ENCODE assay signal across 19 cellular contexts in the genomic region with DNA sequence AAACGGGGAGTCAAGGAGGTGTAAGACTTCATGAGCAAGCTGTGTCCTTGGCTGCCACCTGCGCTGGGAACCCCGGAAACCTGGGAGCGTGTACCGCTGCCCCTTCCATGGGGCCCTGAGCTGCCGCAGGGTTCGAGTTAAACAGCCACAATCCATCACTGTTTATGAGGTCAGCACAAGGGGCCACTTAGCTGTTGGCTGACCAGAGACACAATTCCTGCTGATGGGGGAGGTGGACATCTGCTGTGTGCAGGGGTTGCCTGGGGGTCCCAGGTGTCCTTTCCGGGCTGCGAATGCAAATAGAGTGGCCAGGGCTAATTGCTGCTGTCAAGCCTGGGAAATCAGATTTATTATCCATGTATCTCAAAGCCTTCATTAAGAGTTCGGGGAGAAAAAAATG.
A peak's percentile ranks its signal among the peaks of the same experiment; 100 is the strongest.
DNase-seq lines count a peak whose midpoint lies in the region; ATAC-seq and TF ChIP-seq lines count a peak whose summit lies in the region.
"Had no signal": no experiment of that assay in that cellular context is flagged by ENCODE, and none has a peak within 500 bp of the region (broad histone marks: within the 10 kb centered on the region; RNA-seq: fewer than 3 reads in every experiment).

No MANE protein-coding gene starts in this region.

- H3F3A ChIP-seq in SK-N-SH (replicated peaks; ENCODE audit: insufficient read depth), result no peaks in the 10 kb centered on the region

- H3K4me1 ChIP-seq in SK-N-SH (ENCODE audit: control insufficient read depth in 1 of 2, insufficient read depth in 2 of 2, low read depth in 1 of 2, low read length in 1 of 2), result peaks cover 0 to 10% of the 10 kb centered on the region in 2 experiments; a peak in 1 of 4 replicates
- no peaks in the 10 kb centered on the region for H3K4me1 ChIP-seq in ascending aorta
- H3K4me1 ChIP-seq: BLaER1 had no signal

- H4K20me1 ChIP-seq in SK-N-SH (ENCODE audit: insufficient read depth), result no peaks in the 10 kb centered on the region
- H4K20me1 ChIP-seq: BLaER1 had no signal

- no peak for TF ChIP-seq RAD21 in SK-N-SH (IDR thresholded peaks at IDR 0.05; ENCODE audit: low read length)

- intact Hi-C loops in ascending aorta (cut with DNase I), result no loop called here

- POLR2A ChIA-PET in SK-N-SH (lab: Yijun Ruan, JAX), result no interaction called here

- 2% methylated on average over 6 of the region's 10 CpGs for WGBS in SK-N-SH (ENCODE audit: low lambda C conversion rate)

- H3K9me3 ChIP-seq in SK-N-SH (no peaks in the 10 kb centered on the region), ascending aorta (no peaks in the 10 kb centered on the region)
- H3K9me3 ChIP-seq: BLaER1 had no signal

- CTCF ChIA-PET in SK-N-SH (lab: Yijun Ruan, JAX), result no interaction called here

- no peaks in the 10 kb centered on the region; the same call in 1 of the 2 replicates for H3K27me3 ChIP-seq in SK-N-SH (ENCODE audit: insufficient read depth)
- H3K27me3 ChIP-seq in ascending aorta, result no peaks in the 10 kb centered on the region
- H3K27me3 ChIP-seq: BLaER1 had no signal

- ATAC-seq in SK-N-SH treated with all-trans-retinoic acid at 6 μM for 48 hours, result no peak
- no peak for ATAC-seq in HG02610 (IDR thresholded peaks at IDR 0.05; ENCODE audit: unreplicated experiment)
- ATAC-seq: GM12878 had no signal

- no peak overlapping the region for H3K4me3 ChIP-seq in SK-N-SH (ENCODE audit: low read depth in 2 of 2, low read length in 1 of 2)
- H3K4me3 ChIP-seq in ascending aorta, result no peak overlapping the region
- H3K4me3 ChIP-seq: BLaER1, GM12878, GM23248 had no signal

- no peaks in the 10 kb centered on the region for H3K79me2 ChIP-seq in SK-N-SH (ENCODE audit: insufficient read depth)

- no peak overlapping the region for H3K9ac ChIP-seq in SK-N-SH
- H3K9ac ChIP-seq: BLaER1, GM23248 had no signal

- no peak overlapping the region for H2AFZ ChIP-seq in SK-N-SH (ENCODE audit: low read depth)
- H2AFZ ChIP-seq: GM23248 had no signal

- no peak overlapping the region; a peak in 1 of 4 replicates for H3K27ac ChIP-seq in SK-N-SH (ENCODE audit: low read depth in 2 of 2, low read length in 1 of 2)
- no peak overlapping the region for H3K27ac ChIP-seq in ascending aorta
- H3K27ac ChIP-seq: 22Rv1, BLaER1, C4-2B, GM23248 had no signal

- no peak overlapping the region for H3K4me2 ChIP-seq in SK-N-SH
- H3K4me2 ChIP-seq: BLaER1 had no signal

- no peaks in the 10 kb centered on the region for H3K9me2 ChIP-seq in SK-N-SH

- TF ChIP-seq CTCF in SK-N-SH (IDR thresholded peaks at IDR 0.05), result no peak
- no peak for TF ChIP-seq CTCF in ascending aorta (IDR thresholded peaks at IDR 0.05)

- DNase-seq in SK-N-SH (peak; percentile 52), NCI-H146 treated with DMSO at 0.1 percent for 48 hours (lab: John Stamatoyannopoulos, UW; ENCODE audit: unreplicated experiment) (peak; percentile 2), left kidney (ENCODE audit: low read depth, low spot score) (peak; percentile 88), ascending aorta (ENCODE audit: low spot score in 2 of 2) (no peak)
- DNase-seq: CD4-positive, alpha-beta T cell; CD8-positive, alpha-beta memory T cell; DMS 273 treated with DMSO at 0.1 percent for 48 hours; DMS79; EL; GDM1; GM23248; H7; HCEC 1CT had no signal

- no peak for TF ChIP-seq EP300 in SK-N-SH (IDR thresholded peaks at IDR 0.05; ENCODE audit: borderline replicate concordance in 1 of 2, low read depth in 1 of 2, low read length in 1 of 2)

- H3K36me3 ChIP-seq in SK-N-SH (replicated peaks in 1 of 2; ENCODE audit: control insufficient read depth in 1 of 2, insufficient read depth in 2 of 2, low read length in 1 of 2), result no peaks in the 10 kb centered on the region
- no peaks in the 10 kb centered on the region for H3K36me3 ChIP-seq in ascending aorta
- H3K36me3 ChIP-seq: BLaER1 had no signal

TF ChIP-seq in SK-N-SH, 30 proteins besides CTCF, POLR2A, EP300 and RAD21:
- TF ChIP-seq, protein P1, sequence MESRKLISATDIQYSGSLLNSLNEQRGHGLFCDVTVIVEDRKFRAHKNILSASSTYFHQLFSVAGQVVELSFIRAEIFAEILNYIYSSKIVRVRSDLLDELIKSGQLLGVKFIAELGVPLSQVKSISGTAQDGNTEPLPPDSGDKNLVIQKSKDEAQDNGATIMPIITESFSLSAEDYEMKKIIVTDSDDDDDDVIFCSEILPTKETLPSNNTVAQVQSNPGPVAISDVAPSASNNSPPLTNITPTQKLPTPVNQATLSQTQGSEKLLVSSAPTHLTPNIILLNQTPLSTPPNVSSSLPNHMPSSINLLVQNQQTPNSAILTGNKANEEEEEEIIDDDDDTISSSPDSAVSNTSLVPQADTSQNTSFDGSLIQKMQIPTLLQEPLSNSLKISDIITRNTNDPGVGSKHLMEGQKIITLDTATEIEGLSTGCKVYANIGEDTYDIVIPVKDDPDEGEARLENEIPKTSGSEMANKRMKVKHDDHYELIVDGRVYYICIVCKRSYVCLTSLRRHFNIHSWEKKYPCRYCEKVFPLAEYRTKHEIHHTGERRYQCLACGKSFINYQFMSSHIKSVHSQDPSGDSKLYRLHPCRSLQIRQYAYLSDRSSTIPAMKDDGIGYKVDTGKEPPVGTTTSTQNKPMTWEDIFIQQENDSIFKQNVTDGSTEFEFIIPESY (IDR thresholded peaks at IDR 0.05; ENCODE audit: borderline replicate concordance, low read depth), result no peak
- TF ChIP-seq, protein P2, sequence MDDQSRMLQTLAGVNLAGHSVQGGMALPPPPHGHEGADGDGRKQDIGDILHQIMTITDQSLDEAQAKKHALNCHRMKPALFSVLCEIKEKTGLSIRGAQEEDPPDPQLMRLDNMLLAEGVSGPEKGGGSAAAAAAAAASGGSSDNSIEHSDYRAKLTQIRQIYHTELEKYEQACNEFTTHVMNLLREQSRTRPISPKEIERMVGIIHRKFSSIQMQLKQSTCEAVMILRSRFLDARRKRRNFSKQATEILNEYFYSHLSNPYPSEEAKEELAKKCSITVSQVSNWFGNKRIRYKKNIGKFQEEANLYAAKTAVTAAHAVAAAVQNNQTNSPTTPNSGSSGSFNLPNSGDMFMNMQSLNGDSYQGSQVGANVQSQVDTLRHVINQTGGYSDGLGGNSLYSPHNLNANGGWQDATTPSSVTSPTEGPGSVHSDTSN (IDR thresholded peaks at IDR 0.05), result no peak
- no peak for TF ChIP-seq TCF12 (IDR thresholded peaks at IDR 0.05)
- TF ChIP-seq SMC3 (IDR thresholded peaks at IDR 0.05; ENCODE audit: low read depth, low read length), result no peak
- TF ChIP-seq RFX5 (IDR thresholded peaks at IDR 0.05; ENCODE audit: low read length), result no peak
- no peak for TF ChIP-seq GATA2 (CRISPR knock-in tag; IDR thresholded peaks at IDR 0.05)
- no peak for TF ChIP-seq FOXJ3 (CRISPR knock-in tag; IDR thresholded peaks at IDR 0.05)
- no peak for TF ChIP-seq RXRA (IDR thresholded peaks at IDR 0.05; ENCODE audit: borderline replicate concordance, low read depth)
- TF ChIP-seq FOXM1 (IDR thresholded peaks at IDR 0.05; ENCODE audit: low read depth), result no peak
- TF ChIP-seq CHD2 (IDR thresholded peaks at IDR 0.05; ENCODE audit: low read length, partially characterized antibody), result no peak

TF ChIP-seq in SK-N-SH treated with all-trans-retinoic acid at 6 μM for 48 hours, 23 proteins besides CTCF, POLR2A, EP300 and RAD21:
- TF ChIP-seq ESRRG (CRISPR knock-in tag; IDR thresholded peaks at IDR 0.05), result no peak
- TF ChIP-seq ZFP3 (CRISPR knock-in tag; IDR thresholded peaks at IDR 0.05), result no peak
- TF ChIP-seq, protein P3, sequence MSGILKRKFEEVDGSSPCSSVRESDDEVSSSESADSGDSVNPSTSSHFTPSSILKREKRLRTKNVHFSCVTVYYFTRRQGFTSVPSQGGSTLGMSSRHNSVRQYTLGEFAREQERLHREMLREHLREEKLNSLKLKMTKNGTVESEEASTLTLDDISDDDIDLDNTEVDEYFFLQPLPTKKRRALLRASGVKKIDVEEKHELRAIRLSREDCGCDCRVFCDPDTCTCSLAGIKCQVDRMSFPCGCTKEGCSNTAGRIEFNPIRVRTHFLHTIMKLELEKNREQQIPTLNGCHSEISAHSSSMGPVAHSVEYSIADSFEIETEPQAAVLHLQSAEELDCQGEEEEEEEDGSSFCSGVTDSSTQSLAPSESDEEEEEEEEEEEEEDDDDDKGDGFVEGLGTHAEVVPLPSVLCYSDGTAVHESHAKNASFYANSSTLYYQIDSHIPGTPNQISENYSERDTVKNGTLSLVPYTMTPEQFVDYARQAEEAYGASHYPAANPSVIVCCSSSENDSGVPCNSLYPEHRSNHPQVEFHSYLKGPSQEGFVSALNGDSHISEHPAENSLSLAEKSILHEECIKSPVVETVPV (CRISPR knock-in tag; IDR thresholded peaks at IDR 0.05), result no peak
- TF ChIP-seq ZNF565 (CRISPR knock-in tag; conservative IDR thresholded peaks at IDR 0.05; ENCODE audit: low read depth), result no peak
- no peak for TF ChIP-seq SNAI2 (CRISPR knock-in tag; IDR thresholded peaks at IDR 0.05)
- TF ChIP-seq, protein P4, sequence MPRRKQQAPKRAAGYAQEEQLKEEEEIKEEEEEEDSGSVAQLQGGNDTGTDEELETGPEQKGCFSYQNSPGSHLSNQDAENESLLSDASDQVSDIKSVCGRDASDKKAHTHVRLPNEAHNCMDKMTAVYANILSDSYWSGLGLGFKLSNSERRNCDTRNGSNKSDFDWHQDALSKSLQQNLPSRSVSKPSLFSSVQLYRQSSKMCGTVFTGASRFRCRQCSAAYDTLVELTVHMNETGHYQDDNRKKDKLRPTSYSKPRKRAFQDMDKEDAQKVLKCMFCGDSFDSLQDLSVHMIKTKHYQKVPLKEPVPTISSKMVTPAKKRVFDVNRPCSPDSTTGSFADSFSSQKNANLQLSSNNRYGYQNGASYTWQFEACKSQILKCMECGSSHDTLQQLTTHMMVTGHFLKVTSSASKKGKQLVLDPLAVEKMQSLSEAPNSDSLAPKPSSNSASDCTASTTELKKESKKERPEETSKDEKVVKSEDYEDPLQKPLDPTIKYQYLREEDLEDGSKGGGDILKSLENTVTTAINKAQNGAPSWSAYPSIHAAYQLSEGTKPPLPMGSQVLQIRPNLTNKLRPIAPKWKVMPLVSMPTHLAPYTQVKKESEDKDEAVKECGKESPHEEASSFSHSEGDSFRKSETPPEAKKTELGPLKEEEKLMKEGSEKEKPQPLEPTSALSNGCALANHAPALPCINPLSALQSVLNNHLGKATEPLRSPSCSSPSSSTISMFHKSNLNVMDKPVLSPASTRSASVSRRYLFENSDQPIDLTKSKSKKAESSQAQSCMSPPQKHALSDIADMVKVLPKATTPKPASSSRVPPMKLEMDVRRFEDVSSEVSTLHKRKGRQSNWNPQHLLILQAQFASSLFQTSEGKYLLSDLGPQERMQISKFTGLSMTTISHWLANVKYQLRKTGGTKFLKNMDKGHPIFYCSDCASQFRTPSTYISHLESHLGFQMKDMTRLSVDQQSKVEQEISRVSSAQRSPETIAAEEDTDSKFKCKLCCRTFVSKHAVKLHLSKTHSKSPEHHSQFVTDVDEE (CRISPR knock-in tag; IDR thresholded peaks at IDR 0.05), result no peak

Comparison
In these comparisons a context has a peak if more than half of its experiments do, and no peak if none do; other contexts are left out.
1. DNase-seq: peak in SK-N-SH (single experiment), NCI-H146 treated with DMSO at 0.1 percent for 48 hours (single experiment) and left kidney (single experiment); none in ascending aorta (0 of 2).